1 cellular context compared by ENCODE assay signal in the genomic region with DNA sequence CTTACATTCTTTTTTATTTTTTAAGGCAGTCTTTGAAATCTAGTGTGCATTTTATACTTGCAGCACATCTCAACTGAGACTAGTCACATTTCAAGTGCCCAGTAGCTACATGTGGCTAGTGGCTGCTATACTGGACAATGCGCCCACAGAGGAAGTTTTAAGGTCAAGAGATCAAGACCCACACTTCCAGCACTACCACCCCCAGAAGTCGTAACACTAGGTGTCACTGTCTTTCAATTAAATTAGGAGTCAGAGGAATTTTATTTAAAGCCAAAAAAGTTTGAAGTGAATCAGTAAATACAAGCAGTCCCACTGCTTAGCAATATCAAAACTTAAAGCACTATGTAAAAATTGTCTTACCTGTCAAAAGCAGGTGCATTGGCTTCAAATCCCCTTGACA.
TF ChIP-seq lines count a peak whose summit lies in the region.

No MANE protein-coding gene starts in this region.

TF ChIP-seq in K562, 482 proteins besides CTCF, POLR2A, EP300 and RAD21:
- no peak for TF ChIP-seq MCM5 (IDR thresholded peaks at IDR 0.05; ENCODE audit: low read depth)
- TF ChIP-seq ZNF184 (CRISPR knock-in tag; IDR thresholded peaks at IDR 0.05) = no peak
- no peak for TF ChIP-seq C11orf30 (IDR thresholded peaks at IDR 0.05; ENCODE audit: low read depth)
- TF ChIP-seq ZNF146 (CRISPR knock-in tag; IDR thresholded peaks at IDR 0.05; ENCODE audit: unreplicated experiment) = no peak
- no peak for TF ChIP-seq TAF1 (IDR thresholded peaks at IDR 0.05; ENCODE audit: control insufficient read depth, extremely low read depth, insufficient read depth, low read length, severe bottlenecking)
- TF ChIP-seq EGR1 (conservative IDR thresholded peaks at IDR 0.05) = no peak
- no peak for TF ChIP-seq RHOXF2B (CRISPR knock-in tag; conservative IDR thresholded peaks at IDR 0.05)
- no peak for TF ChIP-seq ZNF696 (CRISPR knock-in tag; conservative IDR thresholded peaks at IDR 0.05)
- no peak for TF ChIP-seq TSC22D4 (tag; IDR thresholded peaks at IDR 0.05)
- TF ChIP-seq, protein P1, sequence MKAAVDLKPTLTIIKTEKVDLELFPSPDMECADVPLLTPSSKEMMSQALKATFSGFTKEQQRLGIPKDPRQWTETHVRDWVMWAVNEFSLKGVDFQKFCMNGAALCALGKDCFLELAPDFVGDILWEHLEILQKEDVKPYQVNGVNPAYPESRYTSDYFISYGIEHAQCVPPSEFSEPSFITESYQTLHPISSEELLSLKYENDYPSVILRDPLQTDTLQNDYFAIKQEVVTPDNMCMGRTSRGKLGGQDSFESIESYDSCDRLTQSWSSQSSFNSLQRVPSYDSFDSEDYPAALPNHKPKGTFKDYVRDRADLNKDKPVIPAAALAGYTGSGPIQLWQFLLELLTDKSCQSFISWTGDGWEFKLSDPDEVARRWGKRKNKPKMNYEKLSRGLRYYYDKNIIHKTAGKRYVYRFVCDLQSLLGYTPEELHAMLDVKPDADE (conservative IDR thresholded peaks at IDR 0.05; ENCODE audit: control insufficient read depth, low read depth, low read length) = no peak
- TF ChIP-seq, protein P2, sequence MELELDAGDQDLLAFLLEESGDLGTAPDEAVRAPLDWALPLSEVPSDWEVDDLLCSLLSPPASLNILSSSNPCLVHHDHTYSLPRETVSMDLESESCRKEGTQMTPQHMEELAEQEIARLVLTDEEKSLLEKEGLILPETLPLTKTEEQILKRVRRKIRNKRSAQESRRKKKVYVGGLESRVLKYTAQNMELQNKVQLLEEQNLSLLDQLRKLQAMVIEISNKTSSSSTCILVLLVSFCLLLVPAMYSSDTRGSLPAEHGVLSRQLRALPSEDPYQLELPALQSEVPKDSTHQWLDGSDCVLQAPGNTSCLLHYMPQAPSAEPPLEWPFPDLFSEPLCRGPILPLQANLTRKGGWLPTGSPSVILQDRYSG (tag; conservative IDR thresholded peaks at IDR 0.05; ENCODE audit: low read depth) = no peak
- no peak for TF ChIP-seq WHSC1 (IDR thresholded peaks at IDR 0.05; ENCODE audit: low read length)
